In genomic region chr22:26892401-26893033, GRCh38 we compare ENCODE assay signal across 9 cellular contexts.
DNase-seq lines count a peak whose midpoint lies in the region; ATAC-seq and TF ChIP-seq lines count a peak whose summit lies in the region.
"Had no signal": no experiment of that assay in that cellular context is flagged by ENCODE, and none has a peak within 500 bp of the region (broad histone marks: within the 10 kb centered on the region; RNA-seq: fewer than 3 reads in every experiment).

No MANE protein-coding gene starts in this region.

- H3K27ac Mint-ChIP-seq in Calu3 (ENCODE audit: unreplicated experiment): no peak overlapping the region
- no peak overlapping the region for H3K27ac Mint-ChIP-seq in activated T-helper 1 cell treated with anti-CD3 and anti-CD28 coated beads, Interleukin-12 subunit alpha, Interleukin-12 subunit beta, Interleukin-2, Interleukin-4 antibody, amounts not matched to agents 30 ng/mL and 10 ng/mL and 1 ng/mL, durations not matched to agents 14 hours and 24 hours and 36 hours
- H3K27ac Mint-ChIP-seq: CD4-positive, CD25-positive, alpha-beta regulatory T cell had no signal

- TF ChIP-seq CTCF in Calu3 (IDR thresholded peaks at IDR 0.05; ENCODE audit: unreplicated experiment): no peak
- TF ChIP-seq CTCF in lower lobe of right lung (IDR thresholded peaks at IDR 0.05): no peak

- H3K9me3 Mint-ChIP-seq in Calu3 (ENCODE audit: low read depth, unreplicated experiment): no peaks in the 10 kb centered on the region
- H3K9me3 Mint-ChIP-seq in activated T-helper 1 cell treated with anti-CD3 and anti-CD28 coated beads, Interleukin-12 subunit alpha, Interleukin-12 subunit beta, Interleukin-2, Interleukin-4 antibody, amounts not matched to agents 30 ng/mL and 10 ng/mL and 1 ng/mL, durations not matched to agents 14 hours and 24 hours and 36 hours: no peaks in the 10 kb centered on the region

- DNase-seq in Calu3: peak; percentile 38
- peak; percentile 73 for DNase-seq in NCI-H1436 treated with DMSO at 0.1 percent for 48 hours (lab: John Stamatoyannopoulos, UW)
- DNase-seq in SHP77 treated with DMSO at 0.1 percent for 48 hours (lab: John Stamatoyannopoulos, UW): peak; percentile 89
- DNase-seq in lower lobe of right lung: peak; percentile 65
- no peak for DNase-seq in activated T-helper 1 cell treated with anti-CD3 and anti-CD28 coated beads, Interleukin-12 subunit alpha, Interleukin-12 subunit beta, Interleukin-2, Interleukin-4 antibody, amounts not matched to agents 30 ng/mL and 10 ng/mL and 1 ng/mL, durations not matched to agents 14 hours and 24 hours and 36 hours (ENCODE audit: low spot score)
- no peak for DNase-seq in RKO (ENCODE audit: low spot score)
- DNase-seq in activated CD4-positive, alpha-beta T cell treated with anti-CD3 and anti-CD28 coated beads for 48 hours: no peak
- no peak for DNase-seq in HEK293T (ENCODE audit: extremely low spot score)
- DNase-seq: CD4-positive, CD25-positive, alpha-beta regulatory T cell had no signal

- H3K9me3 ChIP-seq in lower lobe of right lung: no peaks in the 10 kb centered on the region

- BruUV-seq in Calu3 (replicated peaks; lab: Mats Ljungman, UMichigan): no TSS peak

- H3K4me1 ChIP-seq in lower lobe of right lung: peaks cover 8% of the 10 kb centered on the region

- H3K36me3 Mint-ChIP-seq in Calu3 (ENCODE audit: insufficient read depth, unreplicated experiment): no peaks in the 10 kb centered on the region
- H3K36me3 Mint-ChIP-seq in activated T-helper 1 cell treated with anti-CD3 and anti-CD28 coated beads, Interleukin-12 subunit alpha, Interleukin-12 subunit beta, Interleukin-2, Interleukin-4 antibody, amounts not matched to agents 30 ng/mL and 10 ng/mL and 1 ng/mL, durations not matched to agents 14 hours and 24 hours and 36 hours (ENCODE audit: low read depth): no peaks in the 10 kb centered on the region

- no peaks in the 10 kb centered on the region for H3K36me3 ChIP-seq in lower lobe of right lung

- H3K4me3 Mint-ChIP-seq in Calu3 (ENCODE audit: low read depth, unreplicated experiment): no peak overlapping the region
- H3K4me3 Mint-ChIP-seq in activated T-helper 1 cell treated with anti-CD3 and anti-CD28 coated beads, Interleukin-12 subunit alpha, Interleukin-12 subunit beta, Interleukin-2, Interleukin-4 antibody, amounts not matched to agents 30 ng/mL and 10 ng/mL and 1 ng/mL, durations not matched to agents 14 hours and 24 hours and 36 hours: no peak overlapping the region
- H3K4me3 Mint-ChIP-seq: CD4-positive, CD25-positive, alpha-beta regulatory T cell had no signal

- ATAC-seq in lower lobe of right lung: peak; percentile 37 to 55

- H3K4me1 Mint-ChIP-seq in Calu3 (ENCODE audit: low read depth, unreplicated experiment): peaks cover 45% of the 10 kb centered on the region
- H3K4me1 Mint-ChIP-seq in activated T-helper 1 cell treated with anti-CD3 and anti-CD28 coated beads, Interleukin-12 subunit alpha, Interleukin-12 subunit beta, Interleukin-2, Interleukin-4 antibody, amounts not matched to agents 30 ng/mL and 10 ng/mL and 1 ng/mL, durations not matched to agents 14 hours and 24 hours and 36 hours (ENCODE audit: low read depth): no peaks in the 10 kb centered on the region
- H3K4me1 Mint-ChIP-seq: CD4-positive, CD25-positive, alpha-beta regulatory T cell had no signal

- POLR2A ChIA-PET in HEK293T (lab: Yijun Ruan, JAX): no interaction called here

- H3K27me3 ChIP-seq in lower lobe of right lung (ENCODE audit: low read depth): no peaks in the 10 kb centered on the region

- H3K4me3 ChIP-seq in lower lobe of right lung: no peak overlapping the region

- intact Hi-C loops in Calu3 (cut with micrococcal nuclease; ENCODE audit: unreplicated experiment) (loop anchor here (5.0 kb wide), 2 partner anchors 220 to 305 kb away; no protein-coding TSS in a partner anchor), lower lobe of right lung (cut with DNase I) (no loop called here)
- intact Hi-C loops in activated T-helper 1 cell treated with anti-CD3 and anti-CD28 coated beads, Interleukin-12 subunit alpha, Interleukin-12 subunit beta, Interleukin-2, Interleukin-4 antibody, amounts not matched to agents 30 ng/mL and 10 ng/mL and 1 ng/mL, durations not matched to agents 14 hours and 24 hours and 36 hours (cut with micrococcal nuclease): no loop called here

- CTCF ChIA-PET in Calu3 (lab: Charles Lee) (no interaction called here), HEK293T (lab: Yijun Ruan, JAX) (interaction anchor here (0.8 kb wide), 1 partner anchor 539 kb away, joined by 4 read pairs; no protein-coding TSS in a partner anchor)

- H3K27me3 Mint-ChIP-seq in Calu3 (ENCODE audit: unreplicated experiment): peaks cover 5% of the 10 kb centered on the region
- H3K27me3 Mint-ChIP-seq in activated T-helper 1 cell treated with anti-CD3 and anti-CD28 coated beads, Interleukin-12 subunit alpha, Interleukin-12 subunit beta, Interleukin-2, Interleukin-4 antibody, amounts not matched to agents 30 ng/mL and 10 ng/mL and 1 ng/mL, durations not matched to agents 14 hours and 24 hours and 36 hours (ENCODE audit: insufficient read depth): no peaks in the 10 kb centered on the region

- no peak overlapping the region for H3K27ac ChIP-seq in lower lobe of right lung

TF ChIP-seq in HEK293T, 16 proteins besides CTCF, POLR2A, EP300 and RAD21:
- TF ChIP-seq FOXM1 (IDR thresholded peaks at IDR 0.05; ENCODE audit: borderline replicate concordance): no peak
- TF ChIP-seq ELF4 (IDR thresholded peaks at IDR 0.05): no peak
- TF ChIP-seq ARNT (IDR thresholded peaks at IDR 0.05): no peak
- no peak for TF ChIP-seq SP1 (IDR thresholded peaks at IDR 0.05)
- no peak for TF ChIP-seq SUZ12 (IDR thresholded peaks at IDR 0.05)
- no peak for TF ChIP-seq FOXA1 (IDR thresholded peaks at IDR 0.05)
- no peak for TF ChIP-seq NFRKB (IDR thresholded peaks at IDR 0.05)
- TF ChIP-seq PKNOX1 (IDR thresholded peaks at IDR 0.05): no peak
- no peak for TF ChIP-seq ZNF384 (IDR thresholded peaks at IDR 0.05)
- no peak for TF ChIP-seq CTBP1 (IDR thresholded peaks at IDR 0.05; ENCODE audit: borderline replicate concordance)
- no peak for TF ChIP-seq LEF1 (IDR thresholded peaks at IDR 0.05; ENCODE audit: borderline replicate concordance)
- TF ChIP-seq L3MBTL2 (conservative IDR thresholded peaks at IDR 0.05): no peak
TF ChIP-seq in HEK293T: peak in this region for 0.

Comparison
In these comparisons a context has a peak if more than half of its experiments do, and no peak if none do; other contexts are left out.
1. DNase-seq: peak in Calu3 (single experiment), NCI-H1436 treated with DMSO at 0.1 percent for 48 hours (single experiment), SHP77 treated with DMSO at 0.1 percent for 48 hours (single experiment) and lower lobe of right lung (single experiment); none in activated T-helper 1 cell treated with anti-CD3 and anti-CD28 coated beads, Interleukin-12 subunit alpha, Interleukin-12 subunit beta, Interleukin-2, Interleukin-4 antibody, amounts not matched to agents 30 ng/mL and 10 ng/mL and 1 ng/mL, durations not matched to agents 14 hours and 24 hours and 36 hours (single experiment), RKO (single experiment), activated CD4-positive, alpha-beta T cell treated with anti-CD3 and anti-CD28 coated beads for 48 hours (single experiment) and HEK293T (single experiment).